In genomic region chr16:29743475-29743826, GRCh38 we compare ENCODE assay signal across 1 cellular context.
TF ChIP-seq lines count a peak whose summit lies in the region.

No MANE protein-coding gene starts in this region.

TF ChIP-seq in IMR-90, 13 proteins besides CTCF, POLR2A, EP300 and RAD21:
- TF ChIP-seq BHLHE40 (IDR thresholded peaks at IDR 0.05; ENCODE audit: low read depth, low read length) (no peak), MXI1 (IDR thresholded peaks at IDR 0.05; ENCODE audit: borderline replicate concordance, low read depth, low read length) (no peak), CEBPB (IDR thresholded peaks at IDR 0.05; ENCODE audit: low read depth, low read length) (no peak), RCOR1 (IDR thresholded peaks at IDR 0.05; ENCODE audit: insufficient replicate concordance, low read length) (no peak), SMC3 (IDR thresholded peaks at IDR 0.05; ENCODE audit: low read depth, low read length) (no peak), NFE2L2 (IDR thresholded peaks at IDR 0.05; ENCODE audit: low read depth, low read length) (no peak), RFX5 (IDR thresholded peaks at IDR 0.05; ENCODE audit: low read depth, low read length) (no peak), CHD1 (IDR thresholded peaks at IDR 0.05; ENCODE audit: low read depth, low read length) (no peak), MAFK (IDR thresholded peaks at IDR 0.05; ENCODE audit: low read depth, low read length) (no peak), FOS (IDR thresholded peaks at IDR 0.05; ENCODE audit: low read depth, low read length) (no peak), MAZ (IDR thresholded peaks at IDR 0.05; ENCODE audit: borderline replicate concordance, low read depth, low read length) (no peak)
- TF ChIP-seq, protein P1, sequence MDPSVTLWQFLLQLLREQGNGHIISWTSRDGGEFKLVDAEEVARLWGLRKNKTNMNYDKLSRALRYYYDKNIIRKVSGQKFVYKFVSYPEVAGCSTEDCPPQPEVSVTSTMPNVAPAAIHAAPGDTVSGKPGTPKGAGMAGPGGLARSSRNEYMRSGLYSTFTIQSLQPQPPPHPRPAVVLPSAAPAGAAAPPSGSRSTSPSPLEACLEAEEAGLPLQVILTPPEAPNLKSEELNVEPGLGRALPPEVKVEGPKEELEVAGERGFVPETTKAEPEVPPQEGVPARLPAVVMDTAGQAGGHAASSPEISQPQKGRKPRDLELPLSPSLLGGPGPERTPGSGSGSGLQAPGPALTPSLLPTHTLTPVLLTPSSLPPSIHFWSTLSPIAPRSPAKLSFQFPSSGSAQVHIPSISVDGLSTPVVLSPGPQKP (IDR thresholded peaks at IDR 0.05; ENCODE audit: borderline replicate concordance, low read depth, low read length): no peak
- TF ChIP-seq, protein P2, sequence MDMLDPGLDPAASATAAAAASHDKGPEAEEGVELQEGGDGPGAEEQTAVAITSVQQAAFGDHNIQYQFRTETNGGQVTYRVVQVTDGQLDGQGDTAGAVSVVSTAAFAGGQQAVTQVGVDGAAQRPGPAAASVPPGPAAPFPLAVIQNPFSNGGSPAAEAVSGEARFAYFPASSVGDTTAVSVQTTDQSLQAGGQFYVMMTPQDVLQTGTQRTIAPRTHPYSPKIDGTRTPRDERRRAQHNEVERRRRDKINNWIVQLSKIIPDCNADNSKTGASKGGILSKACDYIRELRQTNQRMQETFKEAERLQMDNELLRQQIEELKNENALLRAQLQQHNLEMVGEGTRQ (IDR thresholded peaks at IDR 0.05; ENCODE audit: low read depth, low read length): no peak
